ENCODE assay signal across 8 cellular contexts in the genomic region with DNA sequence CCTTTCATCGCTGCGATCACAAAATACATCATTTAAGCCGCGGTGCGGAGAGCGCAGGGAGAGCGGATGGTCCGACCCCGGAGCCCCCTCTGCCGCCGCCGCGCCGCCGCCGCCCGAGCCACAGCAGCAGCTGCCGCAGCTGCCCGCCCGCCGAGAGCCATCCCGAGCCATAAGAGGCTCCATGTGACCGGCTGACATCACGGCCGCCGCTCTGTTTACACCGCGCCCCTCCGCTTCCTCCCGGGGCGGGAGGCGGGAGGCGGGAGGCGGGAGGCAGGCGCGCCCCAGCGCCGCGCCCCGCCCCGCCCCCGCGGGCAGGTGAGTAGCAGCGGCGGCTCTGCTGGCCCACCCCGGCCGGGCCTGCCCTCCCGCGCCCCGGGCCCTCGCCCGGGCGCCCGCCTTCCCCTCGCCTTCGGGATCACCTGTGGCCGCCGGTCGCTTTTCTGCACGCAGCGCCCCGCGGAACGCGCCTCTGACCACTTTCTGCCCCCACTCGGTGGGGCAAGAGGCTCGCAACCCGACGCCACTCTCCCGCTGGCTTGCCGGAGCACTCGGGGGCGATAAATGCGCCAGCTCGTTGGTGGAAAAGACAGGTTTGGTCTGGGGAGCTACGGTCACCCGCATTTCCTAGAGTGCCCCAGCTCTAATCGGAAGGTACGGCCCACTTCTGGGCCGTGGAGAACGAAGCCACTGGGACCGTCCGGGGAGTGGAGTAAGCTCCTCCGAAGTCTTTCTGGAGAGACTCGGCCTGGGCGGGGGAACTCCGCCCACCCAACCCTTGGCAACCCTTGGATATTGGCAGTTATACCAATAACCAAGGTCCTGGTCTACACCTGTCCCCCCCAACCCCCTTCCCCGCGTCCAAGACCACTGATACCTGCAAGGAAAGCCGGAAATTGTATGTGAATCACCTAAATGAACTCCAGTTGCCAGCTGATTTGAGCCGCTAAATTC.
A peak's percentile ranks its signal among the peaks of the same experiment; 100 is the strongest.
DNase-seq lines count a peak whose midpoint lies in the region; ATAC-seq, FAIRE-seq and TF ChIP-seq lines count a peak whose summit lies in the region.

No MANE protein-coding gene starts in this region.

- POLR2A ChIA-PET in WTC11 (lab: Charles Lee) = interaction anchor here (0.6 kb wide), 1 partner anchor 38 kb away, joined by 5 read pairs; no protein-coding TSS in a partner anchor

- H3K36me3 Mint-ChIP-seq in WTC11 = no peaks in the 10 kb centered on the region

- intact Hi-C loops in kidney (cut with DNase I) = no loop called here

- DNase-seq in NCI-H2081 (lab: John Stamatoyannopoulos, UW) = peak; percentile 78 to 91
- DNase-seq in WTC11 (ENCODE audit: low spot score) = peak; percentile 85
- DNase-seq in cardiac fibroblast (ENCODE audit: low read depth in 2 of 2) = peak; percentile 72 to 78
- peak; percentile 97 for DNase-seq in kidney
- peak; percentile 89 for DNase-seq in stimulated activated CD4-positive, alpha-beta T cell treated with anti-CD3 and anti-CD28 coated beads, Interleukin-15, amount 100 ng/mL, for 24 hours
- DNase-seq in epidermal melanocyte (ENCODE audit: insufficient read length, low spot score) = no peak

- H3K4me1 Mint-ChIP-seq in WTC11 = peaks cover 32% of the 10 kb centered on the region

- peak overlapping the region; percentile 84 for H3K4me3 Mint-ChIP-seq in WTC11

- TF ChIP-seq CTCF in WTC11 (IDR thresholded peaks at IDR 0.05) (no peak), cardiac fibroblast (IDR thresholded peaks at IDR 0.05; ENCODE audit: low read depth, low read length) (peak; percentile 25), kidney (IDR thresholded peaks at IDR 0.05; ENCODE audit: borderline replicate concordance, extremely low read depth, insufficient read depth) (peak; percentile 12)

- H3K4me3 ChIP-seq in cardiac fibroblast (replicated peaks in 1 of 2; ENCODE audit: low read depth in 2 of 2, low read length in 2 of 2) (peak overlapping the region; percentile 69 to 76), kidney (ENCODE audit: low read length in 2 of 2) (peak overlapping the region; percentile 62 to 70)

- peaks cover 41% of the 10 kb centered on the region for H3K27me3 Mint-ChIP-seq in WTC11 (ENCODE audit: low read depth)

- peak overlapping the region; percentile 87 for H3K27ac Mint-ChIP-seq in WTC11

- H3K9me3 ChIP-seq in kidney (ENCODE audit: control insufficient read depth in 1 of 2, low read length in 2 of 2) = no peaks in the 10 kb centered on the region

- H3K9me3 Mint-ChIP-seq in WTC11 = no peaks in the 10 kb centered on the region

- CTCF ChIA-PET in WTC11 (lab: Charles Lee) = interaction anchor here (0.6 to 2.2 kb wide), 8 partner anchors 9 to 340 kb away, joined by 3 to 12 read pairs (median 6); no protein-coding TSS in a partner anchor

- H3K9ac ChIP-seq in kidney (ENCODE audit: low read length in 2 of 2) = peak overlapping the region in 1 of 2 donors; percentile 57

- peak overlapping the region; percentile 86 to 91 for H3K27ac ChIP-seq in kidney (ENCODE audit: low read depth in 2 of 2, low read length in 2 of 2)

- FAIRE-seq in kidney (lab: Jason Lieb, UNC) = no peak

- no peaks in the 10 kb centered on the region for H3K36me3 ChIP-seq in kidney (ENCODE audit: control insufficient read depth in 1 of 2, insufficient read depth in 2 of 2, low read length in 2 of 2)

- peak; percentile 86 for ATAC-seq in GM18498 (IDR thresholded peaks at IDR 0.05; ENCODE audit: unreplicated experiment)
- peak; percentile 73 for ATAC-seq in HG02884 (IDR thresholded peaks at IDR 0.05; ENCODE audit: unreplicated experiment)
- ATAC-seq in WTC11 = peak; percentile 81

- H3K4me1 ChIP-seq in kidney (ENCODE audit: control insufficient read depth in 1 of 2, insufficient read depth in 1 of 2, low read depth in 1 of 2, low read length in 2 of 2) = peaks cover 0 to 2% of the 10 kb centered on the region in 2 donors

TF ChIP-seq in WTC11, 78 proteins besides CTCF, POLR2A, EP300 and RAD21 (continues in another document):
- TF ChIP-seq TCF7 (CRISPR knock-in tag; IDR thresholded peaks at IDR 0.05; ENCODE audit: low read depth) (no peak), GRHL2 (CRISPR knock-in tag; IDR thresholded peaks at IDR 0.05; ENCODE audit: insufficient replicate concordance, severe bottlenecking) (no peak), SP1 (CRISPR knock-in tag; conservative IDR thresholded peaks at IDR 0.05) (peak; percentile 25; the same call in 1 of the 2 replicates), ATF6 (CRISPR knock-in tag; IDR thresholded peaks at IDR 0.05) (no peak), ZNF121 (CRISPR knock-in tag; IDR thresholded peaks at IDR 0.05) (0 out of 2 replicates have a peak, but pooled peaks have one; percentile 5), EMX1 (CRISPR knock-in tag; IDR thresholded peaks at IDR 0.05) (no peak), ZMAT4 (CRISPR knock-in tag; IDR thresholded peaks at IDR 0.05) (no peak), ETV6 (CRISPR knock-in tag; IDR thresholded peaks at IDR 0.05) (no peak)
- TF ChIP-seq, protein P1, sequence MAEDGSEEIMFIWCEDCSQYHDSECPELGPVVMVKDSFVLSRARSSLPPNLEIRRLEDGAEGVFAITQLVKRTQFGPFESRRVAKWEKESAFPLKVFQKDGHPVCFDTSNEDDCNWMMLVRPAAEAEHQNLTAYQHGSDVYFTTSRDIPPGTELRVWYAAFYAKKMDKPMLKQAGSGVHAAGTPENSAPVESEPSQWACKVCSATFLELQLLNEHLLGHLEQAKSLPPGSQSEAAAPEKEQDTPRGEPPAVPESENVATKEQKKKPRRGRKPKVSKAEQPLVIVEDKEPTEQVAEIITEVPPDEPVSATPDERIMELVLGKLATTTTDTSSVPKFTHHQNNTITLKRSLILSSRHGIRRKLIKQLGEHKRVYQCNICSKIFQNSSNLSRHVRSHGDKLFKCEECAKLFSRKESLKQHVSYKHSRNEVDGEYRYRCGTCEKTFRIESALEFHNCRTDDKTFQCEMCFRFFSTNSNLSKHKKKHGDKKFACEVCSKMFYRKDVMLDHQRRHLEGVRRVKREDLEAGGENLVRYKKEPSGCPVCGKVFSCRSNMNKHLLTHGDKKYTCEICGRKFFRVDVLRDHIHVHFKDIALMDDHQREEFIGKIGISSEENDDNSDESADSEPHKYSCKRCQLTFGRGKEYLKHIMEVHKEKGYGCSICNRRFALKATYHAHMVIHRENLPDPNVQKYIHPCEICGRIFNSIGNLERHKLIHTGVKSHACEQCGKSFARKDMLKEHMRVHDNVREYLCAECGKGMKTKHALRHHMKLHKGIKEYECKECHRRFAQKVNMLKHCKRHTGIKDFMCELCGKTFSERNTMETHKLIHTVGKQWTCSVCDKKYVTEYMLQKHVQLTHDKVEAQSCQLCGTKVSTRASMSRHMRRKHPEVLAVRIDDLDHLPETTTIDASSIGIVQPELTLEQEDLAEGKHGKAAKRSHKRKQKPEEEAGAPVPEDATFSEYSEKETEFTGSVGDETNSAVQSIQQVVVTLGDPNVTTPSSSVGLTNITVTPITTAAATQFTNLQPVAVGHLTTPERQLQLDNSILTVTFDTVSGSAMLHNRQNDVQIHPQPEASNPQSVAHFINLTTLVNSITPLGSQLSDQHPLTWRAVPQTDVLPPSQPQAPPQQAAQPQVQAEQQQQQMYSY (CRISPR knock-in tag; IDR thresholded peaks at IDR 0.05) = no peak
- TF ChIP-seq, protein P2, sequence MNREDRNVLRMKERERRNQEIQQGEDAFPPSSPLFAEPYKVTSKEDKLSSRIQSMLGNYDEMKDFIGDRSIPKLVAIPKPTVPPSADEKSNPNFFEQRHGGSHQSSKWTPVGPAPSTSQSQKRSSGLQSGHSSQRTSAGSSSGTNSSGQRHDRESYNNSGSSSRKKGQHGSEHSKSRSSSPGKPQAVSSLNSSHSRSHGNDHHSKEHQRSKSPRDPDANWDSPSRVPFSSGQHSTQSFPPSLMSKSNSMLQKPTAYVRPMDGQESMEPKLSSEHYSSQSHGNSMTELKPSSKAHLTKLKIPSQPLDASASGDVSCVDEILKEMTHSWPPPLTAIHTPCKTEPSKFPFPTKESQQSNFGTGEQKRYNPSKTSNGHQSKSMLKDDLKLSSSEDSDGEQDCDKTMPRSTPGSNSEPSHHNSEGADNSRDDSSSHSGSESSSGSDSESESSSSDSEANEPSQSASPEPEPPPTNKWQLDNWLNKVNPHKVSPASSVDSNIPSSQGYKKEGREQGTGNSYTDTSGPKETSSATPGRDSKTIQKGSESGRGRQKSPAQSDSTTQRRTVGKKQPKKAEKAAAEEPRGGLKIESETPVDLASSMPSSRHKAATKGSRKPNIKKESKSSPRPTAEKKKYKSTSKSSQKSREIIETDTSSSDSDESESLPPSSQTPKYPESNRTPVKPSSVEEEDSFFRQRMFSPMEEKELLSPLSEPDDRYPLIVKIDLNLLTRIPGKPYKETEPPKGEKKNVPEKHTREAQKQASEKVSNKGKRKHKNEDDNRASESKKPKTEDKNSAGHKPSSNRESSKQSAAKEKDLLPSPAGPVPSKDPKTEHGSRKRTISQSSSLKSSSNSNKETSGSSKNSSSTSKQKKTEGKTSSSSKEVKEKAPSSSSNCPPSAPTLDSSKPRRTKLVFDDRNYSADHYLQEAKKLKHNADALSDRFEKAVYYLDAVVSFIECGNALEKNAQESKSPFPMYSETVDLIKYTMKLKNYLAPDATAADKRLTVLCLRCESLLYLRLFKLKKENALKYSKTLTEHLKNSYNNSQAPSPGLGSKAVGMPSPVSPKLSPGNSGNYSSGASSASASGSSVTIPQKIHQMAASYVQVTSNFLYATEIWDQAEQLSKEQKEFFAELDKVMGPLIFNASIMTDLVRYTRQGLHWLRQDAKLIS (CRISPR knock-in tag; IDR thresholded peaks at IDR 0.05; ENCODE audit: borderline replicate concordance) = no peak
